ENCODE assay signal across 9 cellular contexts in genomic region chr12:93573552-93574223, GRCh38. TPM values are rescaled to one million over a fixed set of nuclear protein-coding genes. Genes with fewer than 3 reads are reported as not detected.
DNase-seq lines count a peak whose midpoint lies in the region; ATAC-seq, FAIRE-seq and TF ChIP-seq lines count a peak whose summit lies in the region.
"Had no signal": no experiment of that assay in that cellular context is flagged by ENCODE, and none has a peak within 500 bp of the region (broad histone marks: within the 10 kb centered on the region; RNA-seq: fewer than 3 reads in every experiment).

No MANE protein-coding gene starts in this region.

- H3K4me1 ChIP-seq in SK-N-SH (ENCODE audit: control insufficient read depth in 1 of 2, insufficient read depth in 2 of 2, low read depth in 1 of 2, low read length in 1 of 2) = peaks cover 0 to 17% of the 10 kb centered on the region in 2 experiments; a peak in 1 of 4 replicates

- H3K9me3 Mint-ChIP-seq in activated T-helper 17 cell treated with anti-CD3 and anti-CD28 coated beads, Interleukin-2, amount 50 U/mL, for 72 hours = no peaks in the 10 kb centered on the region

- TF ChIP-seq RAD21 in SK-N-SH (IDR thresholded peaks at IDR 0.05; ENCODE audit: low read length) = no peak

- H3K9me2 ChIP-seq in SK-N-SH = no peaks in the 10 kb centered on the region

- H3F3A ChIP-seq in SK-N-SH (replicated peaks; ENCODE audit: insufficient read depth) = no peaks in the 10 kb centered on the region

- peak overlapping the region; percentile 52 for H3K27ac Mint-ChIP-seq in activated T-helper 17 cell treated with anti-CD3 and anti-CD28 coated beads, Interleukin-2, amount 50 U/mL, for 72 hours

- no peaks in the 10 kb centered on the region for H3K27me3 Mint-ChIP-seq in activated T-helper 17 cell treated with anti-CD3 and anti-CD28 coated beads, Interleukin-2, amount 50 U/mL, for 72 hours

- H3K27me3 ChIP-seq in SK-N-SH (ENCODE audit: insufficient read depth) = no peaks in the 10 kb centered on the region

- POLR2A ChIA-PET in SK-N-SH (lab: Yijun Ruan, JAX) (interaction anchor here (2.1 kb wide), 1 partner anchor 103 kb away, joined by 6 read pairs; the partner anchor contains the start of gene CRADD), HEK293T (lab: Yijun Ruan, JAX) (interaction anchor here (0.7 kb wide), 1 partner anchor 212 kb away, joined by 3 read pairs; no protein-coding TSS in a partner anchor)

- H3K9ac ChIP-seq in SK-N-SH = peak overlapping the region; percentile 10; the same call in 1 of the 2 replicates

- H3K27ac ChIP-seq in SK-N-SH (ENCODE audit: low read depth in 2 of 2, low read length in 1 of 2) = no peak overlapping the region
- H3K27ac ChIP-seq: C4-2B had no signal

- TF ChIP-seq EP300 in SK-N-SH (IDR thresholded peaks at IDR 0.05; ENCODE audit: borderline replicate concordance in 1 of 2, low read depth in 1 of 2, low read length in 1 of 2) = no peak

- peak overlapping the region; percentile 100 for H3K4me2 ChIP-seq in SK-N-SH

- peaks cover 25 to 29% of the 10 kb centered on the region in 2 experiments for H3K36me3 ChIP-seq in SK-N-SH (replicated peaks in 1 of 2; ENCODE audit: control insufficient read depth in 1 of 2, insufficient read depth in 2 of 2, low read length in 1 of 2)

- 86% methylated on average over 21 of the region's 21 CpGs for WGBS in SK-N-SH (ENCODE audit: low lambda C conversion rate)

- CTCF ChIA-PET in SK-N-SH (lab: Yijun Ruan, JAX) (interaction anchor here (1.0 to 10.1 kb wide), 6 partner anchors 10 to 528 kb away, joined by 3 to 149 read pairs (median 8); no protein-coding TSS in a partner anchor), HEK293T (lab: Yijun Ruan, JAX) (interaction anchor here (0.6 to 1.4 kb wide), 4 partner anchors 16 to 529 kb away, joined by 3 to 4 read pairs (median 3); no protein-coding TSS in a partner anchor)

- H2AFZ ChIP-seq in SK-N-SH (ENCODE audit: low read depth) = no peak overlapping the region

- no peak for ATAC-seq in SK-N-SH treated with all-trans-retinoic acid at 6 μM for 48 hours
- peak; percentile 21 for ATAC-seq in activated T-helper 17 cell treated with anti-CD3 and anti-CD28 coated beads, Interleukin-2, amount 50 U/mL, for 72 hours (replicated peaks)

- FAIRE-seq in urothelium cell line (lab: Jason Lieb, UNC) = no peak

- H3K4me3 ChIP-seq in SK-N-SH (ENCODE audit: low read depth in 2 of 2, low read length in 1 of 2) = peak overlapping the region in 1 of 2 experiments; percentile 97; a peak in 2 of 4 replicates
- H3K4me3 ChIP-seq in iPS-11a (ENCODE audit: low read depth, low read length) = peak overlapping the region; percentile 81

- H3K4me3 Mint-ChIP-seq in activated T-helper 17 cell treated with anti-CD3 and anti-CD28 coated beads, Interleukin-2, amount 50 U/mL, for 72 hours = peak overlapping the region; percentile 98

- peaks cover 72% of the 10 kb centered on the region for H3K36me3 Mint-ChIP-seq in activated T-helper 17 cell treated with anti-CD3 and anti-CD28 coated beads, Interleukin-2, amount 50 U/mL, for 72 hours (ENCODE audit: low read depth)

- no peaks in the 10 kb centered on the region for H4K20me1 ChIP-seq in SK-N-SH (ENCODE audit: insufficient read depth)

- TF ChIP-seq CTCF in SK-N-SH (IDR thresholded peaks at IDR 0.05) = no peak

- H3K4me1 Mint-ChIP-seq in activated T-helper 17 cell treated with anti-CD3 and anti-CD28 coated beads, Interleukin-2, amount 50 U/mL, for 72 hours = peaks cover 30% of the 10 kb centered on the region

- no peaks in the 10 kb centered on the region for H3K9me3 ChIP-seq in SK-N-SH

- H3K79me2 ChIP-seq in SK-N-SH (ENCODE audit: insufficient read depth) = peaks cover 80% of the 10 kb centered on the region

- DNase-seq in SK-N-SH (no peak), urothelium cell line (ENCODE audit: low spot score) (no peak), HEK293T (ENCODE audit: extremely low spot score) (no peak), NCI-H1694 (lab: John Stamatoyannopoulos, UW) (no peak)
- DNase-seq in stimulated activated CD4-positive, alpha-beta T cell treated with anti-CD3 and anti-CD28 coated beads, Interleukin-4, amount 100 ng/mL, for 1 hour = peak; percentile 50

TF ChIP-seq in SK-N-SH, 30 proteins besides CTCF, POLR2A, EP300 and RAD21 (continues in another document):
- TF ChIP-seq ZBTB33 (IDR thresholded peaks at IDR 0.05; ENCODE audit: borderline replicate concordance, low read depth) = no peak
- no peak for TF ChIP-seq RCOR1 (IDR thresholded peaks at IDR 0.05; ENCODE audit: low read length)
- no peak for TF ChIP-seq GATA2 (CRISPR knock-in tag; IDR thresholded peaks at IDR 0.05)

TF ChIP-seq in SK-N-SH treated with all-trans-retinoic acid at 6 μM for 48 hours, 23 proteins besides CTCF, POLR2A, EP300 and RAD21:
- no peak for TF ChIP-seq ZNF565 (CRISPR knock-in tag; conservative IDR thresholded peaks at IDR 0.05; ENCODE audit: low read depth)
- no peak for TF ChIP-seq GLIS3 (CRISPR knock-in tag; IDR thresholded peaks at IDR 0.05)
- TF ChIP-seq PPARA (CRISPR knock-in tag; IDR thresholded peaks at IDR 0.05; ENCODE audit: borderline replicate concordance) = no peak
- no peak for TF ChIP-seq CSRNP3 (CRISPR knock-in tag; IDR thresholded peaks at IDR 0.05)

TF ChIP-seq in HEK293T, 16 proteins besides CTCF, POLR2A, EP300 and RAD21:
- TF ChIP-seq PKNOX1 (IDR thresholded peaks at IDR 0.05) = no peak
- TF ChIP-seq FOXK2 (IDR thresholded peaks at IDR 0.05) = no peak
- TF ChIP-seq HDGF (IDR thresholded peaks at IDR 0.05; ENCODE audit: borderline replicate concordance) = no peak
- no peak for TF ChIP-seq BHLHE40 (IDR thresholded peaks at IDR 0.05; ENCODE audit: borderline replicate concordance)
- TF ChIP-seq L3MBTL2 (conservative IDR thresholded peaks at IDR 0.05) = no peak
- no peak for TF ChIP-seq SP1 (IDR thresholded peaks at IDR 0.05)
- no peak for TF ChIP-seq CTBP1 (IDR thresholded peaks at IDR 0.05; ENCODE audit: borderline replicate concordance)
- TF ChIP-seq FOXM1 (IDR thresholded peaks at IDR 0.05; ENCODE audit: borderline replicate concordance) = no peak
- TF ChIP-seq ZNF384 (IDR thresholded peaks at IDR 0.05) = no peak
- no peak for TF ChIP-seq NFRKB (IDR thresholded peaks at IDR 0.05)
- no peak for TF ChIP-seq TARDBP (IDR thresholded peaks at IDR 0.05)
- TF ChIP-seq FOXA1 (IDR thresholded peaks at IDR 0.05) = no peak
- TF ChIP-seq ELF4 (IDR thresholded peaks at IDR 0.05) = no peak
- TF ChIP-seq ARNT (IDR thresholded peaks at IDR 0.05) = no peak

RNA-seq across cellular contexts. Expression of gene SOCS2, which starts 1.2 kb away (rescaled TPM):
- polyA plus RNA-seq in SK-N-SH (2012; rRNA removed) = 24.1 and 24.8 TPM in 2 replicates
- polyA plus RNA-seq in SK-N-SH (2012; cell fraction: cytosol; rRNA removed) = 20.5 and 22.0 TPM in 2 replicates
- polyA plus RNA-seq in SK-N-SH (2012; cell fraction: nucleus; rRNA removed) = 50.8 and 66.2 TPM in 2 replicates
- 10 to 100 TPM; 29.4 to 36.6 TPM for total RNA-seq in activated T-helper 17 cell treated with anti-CD3 and anti-CD28 coated beads, Interleukin-2, amount 50 U/mL, for 72 hours
